In the genomic region with DNA sequence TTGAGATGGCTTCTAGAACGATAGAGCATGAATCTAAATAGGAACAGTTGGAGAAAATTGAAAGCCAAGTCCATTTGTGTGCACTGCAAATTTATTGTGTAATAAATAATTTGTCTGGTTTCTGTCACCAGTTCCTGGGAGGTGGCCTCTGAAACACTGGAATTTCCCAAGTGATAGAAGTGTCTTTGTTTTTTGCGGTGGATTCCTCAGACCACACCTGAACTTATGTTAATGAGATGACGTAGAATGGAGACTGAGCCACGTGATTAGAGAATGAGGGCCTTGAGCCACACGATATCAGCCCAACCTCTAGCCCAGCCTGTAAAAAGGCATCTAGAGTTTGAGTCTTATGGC, we compare ENCODE assay signal across 14 cellular contexts.
DNase-seq lines count a peak whose midpoint lies in the region; TF ChIP-seq lines count a peak whose summit lies in the region.
"Had no signal": no experiment of that assay in that cellular context is flagged by ENCODE, and none has a peak within 500 bp of the region (broad histone marks: within the 10 kb centered on the region; RNA-seq: fewer than 3 reads in every experiment).

No MANE protein-coding gene starts in this region.

- H3K27me3 ChIP-seq in ACC112 (ENCODE audit: insufficient read depth, low read length): no peaks in the 10 kb centered on the region
- H3K27me3 ChIP-seq: BLaER1 treated with 17β-estradiol and CSF1 and Interleukin-3, amounts not matched to agents 10 nM and 100 nM had no signal

- no peaks in the 10 kb centered on the region for H3K9me3 Mint-ChIP-seq in Calu3 (ENCODE audit: low read depth, unreplicated experiment)
- H3K9me3 Mint-ChIP-seq in chondrocyte (ENCODE audit: low read depth): peaks cover 3% of the 10 kb centered on the region
- peaks cover 3% of the 10 kb centered on the region for H3K9me3 Mint-ChIP-seq in osteocyte (ENCODE audit: unreplicated experiment)

- BruUV-seq in Calu3 (replicated peaks; lab: Mats Ljungman, UMichigan): no TSS peak

- CTCF ChIA-PET in Calu3 (lab: Charles Lee): interaction anchor here (0.6 to 1.2 kb wide), 4 partner anchors 15 to 447 kb away, joined by 3 read pairs; no protein-coding TSS in a partner anchor

- H3K27me3 Mint-ChIP-seq in Calu3 (ENCODE audit: unreplicated experiment) (peaks cover 34% of the 10 kb centered on the region), chondrocyte (ENCODE audit: low read depth) (no peaks in the 10 kb centered on the region), osteocyte (ENCODE audit: unreplicated experiment) (no peaks in the 10 kb centered on the region)

- H3K27ac Mint-ChIP-seq in Calu3 (ENCODE audit: unreplicated experiment) (peak overlapping the region; percentile 31), chondrocyte (ENCODE audit: unreplicated experiment) (peak overlapping the region; percentile 76), osteocyte (ENCODE audit: unreplicated experiment) (peak overlapping the region; percentile 39)
- H3K27ac Mint-ChIP-seq: IgD-negative memory B cell had no signal

- H3K27ac ChIP-seq in ACC112 (ENCODE audit: low read depth, low read length): peak overlapping the region; percentile 89
- H3K27ac ChIP-seq: BLaER1 treated with 17β-estradiol and CSF1 and Interleukin-3, amounts not matched to agents 10 nM and 100 nM had no signal

- H3K4me3 Mint-ChIP-seq in Calu3 (ENCODE audit: low read depth, unreplicated experiment): no peak overlapping the region
- H3K4me3 Mint-ChIP-seq in chondrocyte (ENCODE audit: unreplicated experiment): no peak overlapping the region
- no peak overlapping the region for H3K4me3 Mint-ChIP-seq in osteocyte (ENCODE audit: unreplicated experiment)
- H3K4me3 Mint-ChIP-seq: IgD-negative memory B cell had no signal

- H3K4me3 ChIP-seq in ACC112 (ENCODE audit: low read depth, low read length): peak overlapping the region; percentile 50; the same call in 1 of the 2 replicates
- H3K4me3 ChIP-seq: BLaER1 treated with 17β-estradiol and CSF1 and Interleukin-3, amounts not matched to agents 10 nM and 100 nM had no signal

- H3K4me1 Mint-ChIP-seq in Calu3 (ENCODE audit: low read depth, unreplicated experiment) (no peaks in the 10 kb centered on the region), chondrocyte (ENCODE audit: low read depth) (peaks cover 57% of the 10 kb centered on the region), osteocyte (ENCODE audit: unreplicated experiment) (peaks cover 74% of the 10 kb centered on the region)
- H3K4me1 Mint-ChIP-seq: IgD-negative memory B cell had no signal

- DNase-seq in Calu3 (peak; percentile 39), chondrocyte (ENCODE audit: low spot score) (no peak), osteocyte (ENCODE audit: extremely low spot score, unreplicated experiment) (no peak), NCI-H2227 treated with DMSO at 0.1 percent for 48 hours (lab: John Stamatoyannopoulos, UW) (no peak), RKO (ENCODE audit: low spot score) (no peak), dedifferentiated amniotic fluid mesenchymal stem cell (ENCODE audit: extremely low spot score) (no peak)
- DNase-seq: NCI-H1417 treated with DMSO at 0.1 percent for 48 hours, NCI-H2081, NCI-H226, NCI-H82, Right ventricle myocardium superior had no signal

- peak overlapping the region; percentile 93 for H2AFZ ChIP-seq in ACC112 (ENCODE audit: low read length, unreplicated experiment)

- peaks cover 49% of the 10 kb centered on the region for H3K4me1 ChIP-seq in ACC112 (ENCODE audit: control insufficient read depth, insufficient read depth, low read length, unreplicated experiment)

- TF ChIP-seq CTCF in Calu3 (IDR thresholded peaks at IDR 0.05; ENCODE audit: unreplicated experiment): no peak
- TF ChIP-seq CTCF in chondrocyte (IDR thresholded peaks at IDR 0.05): no peak
- TF ChIP-seq CTCF in osteocyte (IDR thresholded peaks at IDR 0.05): no peak

- H3K36me3 Mint-ChIP-seq in Calu3 (ENCODE audit: insufficient read depth, unreplicated experiment) (no peaks in the 10 kb centered on the region), chondrocyte (ENCODE audit: low read depth) (no peaks in the 10 kb centered on the region), osteocyte (ENCODE audit: unreplicated experiment) (no peaks in the 10 kb centered on the region)
- H3K36me3 Mint-ChIP-seq: IgD-negative memory B cell had no signal

- no peaks in the 10 kb centered on the region for H3K36me3 ChIP-seq in ACC112 (ENCODE audit: insufficient read depth, low read length)
- H3K36me3 ChIP-seq: BLaER1 treated with 17β-estradiol and CSF1 and Interleukin-3, amounts not matched to agents 10 nM and 100 nM had no signal

- no peaks in the 10 kb centered on the region for H3K79me2 ChIP-seq in ACC112 (ENCODE audit: control insufficient read depth, insufficient read depth, low read length, unreplicated experiment)

- intact Hi-C loops in Calu3 (cut with micrococcal nuclease; ENCODE audit: unreplicated experiment): no loop called here
